Comparison of ENCODE assay signal across 1 cellular context in the genomic region with DNA sequence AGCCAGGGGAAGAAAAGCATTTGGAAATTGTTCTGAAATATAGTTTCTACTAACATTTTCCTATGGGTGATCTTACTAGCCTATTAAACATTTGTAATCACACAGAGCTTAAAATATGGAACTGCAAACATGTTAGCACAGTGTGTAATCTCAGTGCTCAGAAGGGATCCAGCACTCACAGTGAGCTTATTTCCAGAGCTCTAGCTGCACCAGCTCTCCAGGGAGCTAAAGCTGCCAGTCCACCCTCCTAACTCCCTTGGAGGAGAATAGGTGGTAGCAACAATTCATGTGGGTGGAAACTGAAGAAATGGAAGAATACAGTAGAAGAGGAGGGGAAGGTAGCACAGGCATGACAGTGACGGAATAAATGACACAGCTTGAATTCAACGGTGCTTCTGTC.
TF ChIP-seq lines count a peak whose summit lies in the region.

No MANE protein-coding gene starts in this region.

TF ChIP-seq in HCT116, 20 proteins besides CTCF, POLR2A, EP300 and RAD21 (continued from another document):
- TF ChIP-seq REST (IDR thresholded peaks at IDR 0.05; ENCODE audit: low read depth), result no peak
